12 cellular contexts compared by ENCODE assay signal in genomic region chr2:172230783-172231446, GRCh38.
DNase-seq lines count a peak whose midpoint lies in the region; ATAC-seq and TF ChIP-seq lines count a peak whose summit lies in the region.
"Had no signal": no experiment of that assay in that cellular context is flagged by ENCODE, and none has a peak within 500 bp of the region (broad histone marks: within the 10 kb centered on the region; RNA-seq: fewer than 3 reads in every experiment).

No MANE protein-coding gene starts in this region.

- POLR2A ChIA-PET in PC-9 (lab: Charles Lee; ENCODE audit: unreplicated experiment), result interaction anchor here (0.6 to 1.0 kb wide), 2 partner anchors 26 to 211 kb away, joined by 5 read pairs; no protein-coding TSS in a partner anchor

- H3K36me3 Mint-ChIP-seq in endodermal cell (ENCODE audit: low read depth), result no peaks in the 10 kb centered on the region
- H3K36me3 Mint-ChIP-seq: activated CD8-positive, alpha-beta memory T cell treated with anti-CD3 and anti-CD28 coated beads, Interleukin-2, amount 10 ng/mL, durations not matched to agents 7 days and 5 days had no signal

- H3K4me1 ChIP-seq in PC-9 (replicated peaks; ENCODE audit: insufficient read depth), result peaks cover 66% of the 10 kb centered on the region
- peaks cover 15% of the 10 kb centered on the region for H3K4me1 ChIP-seq in endodermal cell (ENCODE audit: control insufficient read depth, insufficient read depth, low read length)
- H3K4me1 ChIP-seq in smooth muscle cell (ENCODE audit: low read depth), result peaks cover 10% of the 10 kb centered on the region

- no peak overlapping the region for H3K4me3 Mint-ChIP-seq in endodermal cell
- H3K4me3 Mint-ChIP-seq: activated CD8-positive, alpha-beta memory T cell treated with anti-CD3 and anti-CD28 coated beads, Interleukin-2, amount 10 ng/mL, durations not matched to agents 7 days and 5 days had no signal

- peaks cover 42% of the 10 kb centered on the region for H3K4me1 Mint-ChIP-seq in endodermal cell

- TSS peak; percentile 54 for BruUV-seq in PC-9 (replicated peaks; lab: Mats Ljungman, UMichigan)

- no peaks in the 10 kb centered on the region for H4K20me1 ChIP-seq in PC-9 (ENCODE audit: insufficient read depth)
- H4K20me1 ChIP-seq in smooth muscle cell (ENCODE audit: low read depth), result no peaks in the 10 kb centered on the region

- WGBS in endodermal cell (ENCODE audit: insufficient coverage in 1 of 2, insufficient read length in 1 of 2), 2 experiments, result 85 to 100% methylated on average over 1 to 11 of the region's 11 CpGs
- 87% methylated on average over 11 of the region's 11 CpGs for WGBS in smooth muscle cell (ENCODE audit: low lambda C conversion rate)

- intact Hi-C loops in PC-9 (cut with micrococcal nuclease; ENCODE audit: unreplicated experiment), result loop anchor here (1.0 to 5.0 kb wide), 3 partner anchors 111 to 231 kb away; no protein-coding TSS in a partner anchor

- peak overlapping the region; percentile 65 for H3K4me2 ChIP-seq in PC-9
- no peak overlapping the region for H3K4me2 ChIP-seq in smooth muscle cell

- H3K79me2 ChIP-seq in PC-9 (ENCODE audit: low read depth) (no peaks in the 10 kb centered on the region), smooth muscle cell (ENCODE audit: low read depth) (no peaks in the 10 kb centered on the region)

- no peaks in the 10 kb centered on the region for H3K9me3 ChIP-seq in PC-9 (ENCODE audit: insufficient read depth, low read depth)
- no peaks in the 10 kb centered on the region for H3K9me3 ChIP-seq in endodermal cell (ENCODE audit: control insufficient read depth, low read length)
- H3K9me3 ChIP-seq in smooth muscle cell (replicated peaks; ENCODE audit: low read depth), result no peaks in the 10 kb centered on the region
- H3K9me3 ChIP-seq: upper lobe of left lung had no signal

- H3K27me3 ChIP-seq in PC-9 (ENCODE audit: insufficient read depth, low read depth), result no peaks in the 10 kb centered on the region
- peaks cover 3% of the 10 kb centered on the region for H3K27me3 ChIP-seq in endodermal cell (ENCODE audit: control insufficient read depth, insufficient read depth, low read length, poor library complexity, severe bottlenecking)
- H3K27me3 ChIP-seq in smooth muscle cell (ENCODE audit: low read depth), result peaks cover 29% of the 10 kb centered on the region

- H3F3A ChIP-seq in PC-9 (ENCODE audit: insufficient read depth, low read depth) (peaks cover 23% of the 10 kb centered on the region), smooth muscle cell (ENCODE audit: low read depth) (no peaks in the 10 kb centered on the region)

- no peaks in the 10 kb centered on the region for H3K9me3 Mint-ChIP-seq in endodermal cell

- DNase-seq in ELF-1 (ENCODE audit: low read depth, low spot score), result peak; percentile 13
- DNase-seq in PC-9, result peak in 1 of 2 experiments; percentile 84
- DNase-seq in endodermal cell, result peak; percentile 53
- DNase-seq in omental fat pad (ENCODE audit: low spot score), result no peak
- DNase-seq in KG1 (lab: John Stamatoyannopoulos, UW), result no peak
- DNase-seq in smooth muscle cell (lab: John Stamatoyannopoulos, UW; ENCODE audit: unreplicated experiment), result no peak
- DNase-seq in T-helper 1 cell, result no peak
- no peak for DNase-seq in NCI-H2081 (lab: John Stamatoyannopoulos, UW)
- DNase-seq: activated CD8-positive, alpha-beta memory T cell treated with anti-CD3 and anti-CD28 coated beads, Interleukin-2, amount 10 ng/mL, durations not matched to agents 7 days and 5 days; central memory CD4-positive, alpha-beta T cell; NCI-H2029 had no signal

- TF ChIP-seq CTCF in PC-9 (conservative IDR thresholded peaks at IDR 0.05) (no peak), endodermal cell (conservative IDR thresholded peaks at IDR 0.05) (no peak), omental fat pad (IDR thresholded peaks at IDR 0.05) (no peak), smooth muscle cell (IDR thresholded peaks at IDR 0.05; ENCODE audit: borderline replicate concordance, insufficient read depth, poor library complexity, severe bottlenecking) (no peak)

- H3K27ac ChIP-seq in PC-9 (peak overlapping the region; percentile 86), endodermal cell (ENCODE audit: low read depth, low read length) (no peak overlapping the region), smooth muscle cell (ENCODE audit: low read depth) (no peak overlapping the region)
- H3K27ac ChIP-seq: upper lobe of left lung had no signal

- H3K36me3 ChIP-seq in PC-9 (ENCODE audit: low read depth), result no peaks in the 10 kb centered on the region
- no peaks in the 10 kb centered on the region for H3K36me3 ChIP-seq in endodermal cell (ENCODE audit: control insufficient read depth, insufficient read depth, low read length)
- H3K36me3 ChIP-seq in smooth muscle cell (ENCODE audit: low read depth), result no peaks in the 10 kb centered on the region
- H3K36me3 ChIP-seq: upper lobe of left lung had no signal

- H3K9me2 ChIP-seq in PC-9 (ENCODE audit: insufficient read depth), result no peaks in the 10 kb centered on the region

- CTCF ChIA-PET in PC-9 (lab: Charles Lee), result interaction anchor here (0.6 to 3.2 kb wide), 5 partner anchors 9 to 231 kb away, joined by 3 to 18 read pairs (median 5); no protein-coding TSS in a partner anchor

- H3K9ac ChIP-seq in endodermal cell (ENCODE audit: extremely low read depth, low read length, poor library complexity, severe bottlenecking) (no peak overlapping the region), smooth muscle cell (ENCODE audit: low read depth) (no peak overlapping the region)

- ATAC-seq in omental fat pad (ENCODE audit: low FRiP score), result peak; percentile 79
- ATAC-seq: activated CD8-positive, alpha-beta memory T cell treated with anti-CD3 and anti-CD28 coated beads, Interleukin-2, amount 10 ng/mL, durations not matched to agents 7 days and 5 days had no signal

- H3K27ac Mint-ChIP-seq in endodermal cell, result no peak overlapping the region
- H3K27ac Mint-ChIP-seq: activated CD8-positive, alpha-beta memory T cell treated with anti-CD3 and anti-CD28 coated beads, Interleukin-2, amount 10 ng/mL, durations not matched to agents 7 days and 5 days had no signal

- peaks cover 77% of the 10 kb centered on the region for H3K27me3 Mint-ChIP-seq in endodermal cell (ENCODE audit: insufficient read depth)

- H2AFZ ChIP-seq in PC-9, result peak overlapping the region; percentile 67
- no peak overlapping the region for H2AFZ ChIP-seq in smooth muscle cell (ENCODE audit: low read depth)

- H3K4me3 ChIP-seq in PC-9 (peak overlapping the region; percentile 18; the same call in 1 of the 2 replicates), endodermal cell (ENCODE audit: low read length) (no peak overlapping the region), smooth muscle cell (no peak overlapping the region)
- H3K4me3 ChIP-seq: upper lobe of left lung had no signal

Comparison
In these comparisons a context has a peak if more than half of its experiments do, and no peak if none do; other contexts are left out.
1. DNase-seq: peak in ELF-1 (single experiment) and endodermal cell (single experiment); none in omental fat pad (single experiment), KG1 (single experiment), smooth muscle cell (single experiment), T-helper 1 cell (0 of 5) and NCI-H2081 (0 of 2).